18 cellular contexts compared by ENCODE assay signal in the genomic region with DNA sequence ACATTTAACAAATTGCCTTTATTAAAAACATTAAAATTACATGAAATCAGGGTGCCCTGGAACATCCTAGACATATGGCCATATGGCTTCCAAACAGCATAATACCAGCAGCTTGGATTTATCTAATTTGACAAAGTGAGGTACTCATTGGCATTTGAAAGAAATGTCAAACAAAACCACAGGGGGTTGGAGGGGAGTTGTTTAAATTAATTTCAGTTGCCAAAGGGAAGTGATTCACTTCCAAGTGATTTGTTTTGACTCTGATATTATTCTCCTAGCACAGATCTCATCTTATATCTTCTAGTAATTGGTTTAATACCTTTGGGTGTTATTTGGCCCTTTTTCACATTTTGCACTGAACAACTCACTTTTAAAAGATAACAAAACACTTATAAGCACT. TPM values are rescaled to one million over a fixed set of nuclear protein-coding genes. Genes with fewer than 3 reads are reported as not detected.
DNase-seq lines count a peak whose midpoint lies in the region; ATAC-seq and TF ChIP-seq lines count a peak whose summit lies in the region.
"Had no signal": no experiment of that assay in that cellular context is flagged by ENCODE, and none has a peak within 500 bp of the region (broad histone marks: within the 10 kb centered on the region; RNA-seq: fewer than 3 reads in every experiment).

No MANE protein-coding gene starts in this region.

- POLR2A ChIA-PET in SK-N-SH (lab: Yijun Ruan, JAX), result no interaction called here

- DNase-seq in SK-N-SH (no peak), NCI-H146 treated with DMSO at 0.1 percent for 48 hours (lab: John Stamatoyannopoulos, UW; ENCODE audit: unreplicated experiment) (peak; percentile 73), astrocyte of the spinal cord (ENCODE audit: low read depth, low spot score) (peak; percentile 49), renal cortical epithelial cell (ENCODE audit: low read depth) (peak; percentile 7), hypothalamus (lab: John Stamatoyannopoulos, UW) (no peak), NCI-H2081 treated with DMSO at 0.1 percent for 48 hours (lab: John Stamatoyannopoulos, UW) (no peak)
- DNase-seq: ACHN; activated CD8-positive, alpha-beta memory T cell treated with anti-CD3 and anti-CD28 coated beads, Interleukin-2, amount 10 ng/mL, durations not matched to agents 7 days and 5 days; activated naive CD8-positive, alpha-beta T cell treated with anti-CD3 and anti-CD28 coated beads, Interleukin-2, amount 10 ng/mL, durations not matched to agents 7 days and 5 days; CD8-positive, alpha-beta T cell; heart right ventricle; left colon; NCI-H1092 treated with DMSO at 0.1 percent for 48 hours; ovary had no signal

- H3F3A ChIP-seq in SK-N-SH (replicated peaks; ENCODE audit: insufficient read depth), result no peaks in the 10 kb centered on the region

- H3K27ac ChIP-seq in SK-N-SH (ENCODE audit: low read depth in 2 of 2, low read length in 1 of 2), result no peak overlapping the region
- H3K27ac ChIP-seq: epithelial cell of prostate, heart right ventricle, ovary, SK-N-MC had no signal

- no peaks in the 10 kb centered on the region for H4K20me1 ChIP-seq in SK-N-SH (ENCODE audit: insufficient read depth)

- ATAC-seq in SK-N-SH treated with all-trans-retinoic acid at 6 μM for 48 hours (no peak), HG03565 (IDR thresholded peaks at IDR 0.05; ENCODE audit: unreplicated experiment) (no peak)
- ATAC-seq: activated CD8-positive, alpha-beta memory T cell treated with anti-CD3 and anti-CD28 coated beads, Interleukin-2, amount 10 ng/mL, durations not matched to agents 7 days and 5 days; CD8-positive, alpha-beta T cell; heart right ventricle; left colon had no signal

- H3K27me3 ChIP-seq in SK-N-SH (ENCODE audit: insufficient read depth), result peaks cover 7% of the 10 kb centered on the region; the same call in 1 of the 2 replicates
- H3K27me3 ChIP-seq: heart right ventricle, ovary had no signal

- no peak for TF ChIP-seq EP300 in SK-N-SH (IDR thresholded peaks at IDR 0.05; ENCODE audit: borderline replicate concordance in 1 of 2, low read depth in 1 of 2, low read length in 1 of 2)

- H3K4me2 ChIP-seq in SK-N-SH, result no peak overlapping the region

- in situ Hi-C loops in astrocyte of the spinal cord (cut with HindIII; ENCODE audit: low sequenced_read_pairs), result no loop called here

- no peaks in the 10 kb centered on the region for H3K9me3 ChIP-seq in SK-N-SH
- H3K9me3 ChIP-seq: ovary had no signal

- TF ChIP-seq CTCF in SK-N-SH (IDR thresholded peaks at IDR 0.05), result no peak
- no peak for TF ChIP-seq CTCF in astrocyte of the spinal cord (IDR thresholded peaks at IDR 0.05; ENCODE audit: low read depth, low read length)

- H3K4me3 ChIP-seq in SK-N-SH (ENCODE audit: low read depth in 2 of 2, low read length in 1 of 2) (no peak overlapping the region), astrocyte of the spinal cord (ENCODE audit: low read depth, low read length) (no peak overlapping the region)
- H3K4me3 ChIP-seq: heart right ventricle, ovary, SK-N-MC had no signal

- no peaks in the 10 kb centered on the region for H3K79me2 ChIP-seq in SK-N-SH (ENCODE audit: insufficient read depth)

- no peak overlapping the region for H2AFZ ChIP-seq in SK-N-SH (ENCODE audit: low read depth)

- CTCF ChIA-PET in SK-N-SH (lab: Yijun Ruan, JAX), result no interaction called here

- H3K9me2 ChIP-seq in SK-N-SH, result no peaks in the 10 kb centered on the region

- H3K4me1 ChIP-seq in SK-N-SH (ENCODE audit: control insufficient read depth in 1 of 2, insufficient read depth in 2 of 2, low read depth in 1 of 2, low read length in 1 of 2), result peaks cover 0 to 11% of the 10 kb centered on the region in 2 experiments; a peak in 1 of 4 replicates

- TF ChIP-seq RAD21 in SK-N-SH (IDR thresholded peaks at IDR 0.05; ENCODE audit: low read length), result no peak

- H3K9ac ChIP-seq in SK-N-SH, result no peak overlapping the region

- H3K36me3 ChIP-seq in SK-N-SH (replicated peaks in 1 of 2; ENCODE audit: control insufficient read depth in 1 of 2, insufficient read depth in 2 of 2, low read length in 1 of 2), result no peaks in the 10 kb centered on the region
- H3K36me3 ChIP-seq: heart right ventricle, ovary had no signal

TF ChIP-seq in SK-N-SH, 30 proteins besides CTCF, POLR2A, EP300 and RAD21 (continues in another document):
- TF ChIP-seq EZH2phosphoT487 (IDR thresholded peaks at IDR 0.05; ENCODE audit: borderline replicate concordance, low read depth) (no peak), SIN3A (IDR thresholded peaks at IDR 0.05; ENCODE audit: borderline replicate concordance, low read depth, low read length) (no peak), FOSL2 (IDR thresholded peaks at IDR 0.05; ENCODE audit: borderline replicate concordance, low read depth) (peak; percentile 16; the same call in 1 of the 2 replicates), YY1 (IDR thresholded peaks at IDR 0.05; ENCODE audit: low read depth) (no peak), TCF12 (IDR thresholded peaks at IDR 0.05) (peak; percentile 59), JUND (IDR thresholded peaks at IDR 0.05) (0 out of 2 replicates have a peak, but pooled peaks have one; percentile 14)
- TF ChIP-seq, protein P1, sequence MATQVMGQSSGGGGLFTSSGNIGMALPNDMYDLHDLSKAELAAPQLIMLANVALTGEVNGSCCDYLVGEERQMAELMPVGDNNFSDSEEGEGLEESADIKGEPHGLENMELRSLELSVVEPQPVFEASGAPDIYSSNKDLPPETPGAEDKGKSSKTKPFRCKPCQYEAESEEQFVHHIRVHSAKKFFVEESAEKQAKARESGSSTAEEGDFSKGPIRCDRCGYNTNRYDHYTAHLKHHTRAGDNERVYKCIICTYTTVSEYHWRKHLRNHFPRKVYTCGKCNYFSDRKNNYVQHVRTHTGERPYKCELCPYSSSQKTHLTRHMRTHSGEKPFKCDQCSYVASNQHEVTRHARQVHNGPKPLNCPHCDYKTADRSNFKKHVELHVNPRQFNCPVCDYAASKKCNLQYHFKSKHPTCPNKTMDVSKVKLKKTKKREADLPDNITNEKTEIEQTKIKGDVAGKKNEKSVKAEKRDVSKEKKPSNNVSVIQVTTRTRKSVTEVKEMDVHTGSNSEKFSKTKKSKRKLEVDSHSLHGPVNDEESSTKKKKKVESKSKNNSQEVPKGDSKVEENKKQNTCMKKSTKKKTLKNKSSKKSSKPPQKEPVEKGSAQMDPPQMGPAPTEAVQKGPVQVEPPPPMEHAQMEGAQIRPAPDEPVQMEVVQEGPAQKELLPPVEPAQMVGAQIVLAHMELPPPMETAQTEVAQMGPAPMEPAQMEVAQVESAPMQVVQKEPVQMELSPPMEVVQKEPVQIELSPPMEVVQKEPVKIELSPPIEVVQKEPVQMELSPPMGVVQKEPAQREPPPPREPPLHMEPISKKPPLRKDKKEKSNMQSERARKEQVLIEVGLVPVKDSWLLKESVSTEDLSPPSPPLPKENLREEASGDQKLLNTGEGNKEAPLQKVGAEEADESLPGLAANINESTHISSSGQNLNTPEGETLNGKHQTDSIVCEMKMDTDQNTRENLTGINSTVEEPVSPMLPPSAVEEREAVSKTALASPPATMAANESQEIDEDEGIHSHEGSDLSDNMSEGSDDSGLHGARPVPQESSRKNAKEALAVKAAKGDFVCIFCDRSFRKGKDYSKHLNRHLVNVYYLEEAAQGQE (IDR thresholded peaks at IDR 0.05; ENCODE audit: low read depth, low read length), result no peak

TF ChIP-seq in SK-N-SH treated with all-trans-retinoic acid at 6 μM for 48 hours, 23 proteins besides CTCF, POLR2A, EP300 and RAD21 (continues in another document):
- TF ChIP-seq, protein P2, sequence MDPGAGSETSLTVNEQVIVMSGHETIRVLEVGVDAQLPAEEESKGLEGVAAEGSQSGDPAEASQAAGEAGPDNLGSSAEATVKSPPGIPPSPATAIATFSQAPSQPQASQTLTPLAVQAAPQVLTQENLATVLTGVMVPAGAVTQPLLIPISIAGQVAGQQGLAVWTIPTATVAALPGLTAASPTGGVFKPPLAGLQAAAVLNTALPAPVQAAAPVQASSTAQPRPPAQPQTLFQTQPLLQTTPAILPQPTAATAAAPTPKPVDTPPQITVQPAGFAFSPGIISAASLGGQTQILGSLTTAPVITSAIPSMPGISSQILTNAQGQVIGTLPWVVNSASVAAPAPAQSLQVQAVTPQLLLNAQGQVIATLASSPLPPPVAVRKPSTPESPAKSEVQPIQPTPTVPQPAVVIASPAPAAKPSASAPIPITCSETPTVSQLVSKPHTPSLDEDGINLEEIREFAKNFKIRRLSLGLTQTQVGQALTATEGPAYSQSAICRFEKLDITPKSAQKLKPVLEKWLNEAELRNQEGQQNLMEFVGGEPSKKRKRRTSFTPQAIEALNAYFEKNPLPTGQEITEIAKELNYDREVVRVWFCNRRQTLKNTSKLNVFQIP (CRISPR knock-in tag; IDR thresholded peaks at IDR 0.05; ENCODE audit: borderline replicate concordance, low read depth), result no peak
- TF ChIP-seq TCF4 (CRISPR knock-in tag; IDR thresholded peaks at IDR 0.05; ENCODE audit: borderline replicate concordance), result no peak
- TF ChIP-seq PPARA (CRISPR knock-in tag; IDR thresholded peaks at IDR 0.05; ENCODE audit: borderline replicate concordance), result no peak
- TF ChIP-seq RARB (CRISPR knock-in tag; IDR thresholded peaks at IDR 0.05), result no peak
- no peak for TF ChIP-seq ZFP3 (CRISPR knock-in tag; IDR thresholded peaks at IDR 0.05)
- no peak for TF ChIP-seq ZFP30 (CRISPR knock-in tag; IDR thresholded peaks at IDR 0.05)
- TF ChIP-seq, protein P3, sequence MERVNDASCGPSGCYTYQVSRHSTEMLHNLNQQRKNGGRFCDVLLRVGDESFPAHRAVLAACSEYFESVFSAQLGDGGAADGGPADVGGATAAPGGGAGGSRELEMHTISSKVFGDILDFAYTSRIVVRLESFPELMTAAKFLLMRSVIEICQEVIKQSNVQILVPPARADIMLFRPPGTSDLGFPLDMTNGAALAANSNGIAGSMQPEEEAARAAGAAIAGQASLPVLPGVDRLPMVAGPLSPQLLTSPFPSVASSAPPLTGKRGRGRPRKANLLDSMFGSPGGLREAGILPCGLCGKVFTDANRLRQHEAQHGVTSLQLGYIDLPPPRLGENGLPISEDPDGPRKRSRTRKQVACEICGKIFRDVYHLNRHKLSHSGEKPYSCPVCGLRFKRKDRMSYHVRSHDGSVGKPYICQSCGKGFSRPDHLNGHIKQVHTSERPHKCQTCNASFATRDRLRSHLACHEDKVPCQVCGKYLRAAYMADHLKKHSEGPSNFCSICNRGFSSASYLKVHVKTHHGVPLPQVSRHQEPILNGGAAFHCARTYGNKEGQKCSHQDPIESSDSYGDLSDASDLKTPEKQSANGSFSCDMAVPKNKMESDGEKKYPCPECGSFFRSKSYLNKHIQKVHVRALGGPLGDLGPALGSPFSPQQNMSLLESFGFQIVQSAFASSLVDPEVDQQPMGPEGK (CRISPR knock-in tag; IDR thresholded peaks at IDR 0.05; ENCODE audit: borderline replicate concordance), result no peak
- no peak for TF ChIP-seq ESRRG (CRISPR knock-in tag; IDR thresholded peaks at IDR 0.05)

RNA-seq across cellular contexts. Expression of a gene that starts 24.5 kb away (rescaled TPM):
- polyA plus RNA-seq in SK-N-SH (2012; rRNA removed), result 1.2 and 1.5 TPM in 2 replicates
- polyA plus RNA-seq in SK-N-SH (2012; cell fraction: cytosol; rRNA removed), result 0.82 and 0.96 TPM in 2 replicates
- 4.1 and 7.3 TPM in 2 replicates for polyA plus RNA-seq in SK-N-SH (2012; cell fraction: nucleus; rRNA removed)
- 8.9 and 14.6 TPM in 2 replicates for total RNA-seq in renal cortical epithelial cell

Comparison
In these comparisons a context has a peak if more than half of its experiments do, and no peak if none do; other contexts are left out.
1. DNase-seq: peak in NCI-H146 treated with DMSO at 0.1 percent for 48 hours (single experiment), astrocyte of the spinal cord (single experiment) and renal cortical epithelial cell (single experiment); none in SK-N-SH (single experiment), hypothalamus (0 of 51) and NCI-H2081 treated with DMSO at 0.1 percent for 48 hours (single experiment).